9 cellular contexts compared by ENCODE assay signal in the genomic region with DNA sequence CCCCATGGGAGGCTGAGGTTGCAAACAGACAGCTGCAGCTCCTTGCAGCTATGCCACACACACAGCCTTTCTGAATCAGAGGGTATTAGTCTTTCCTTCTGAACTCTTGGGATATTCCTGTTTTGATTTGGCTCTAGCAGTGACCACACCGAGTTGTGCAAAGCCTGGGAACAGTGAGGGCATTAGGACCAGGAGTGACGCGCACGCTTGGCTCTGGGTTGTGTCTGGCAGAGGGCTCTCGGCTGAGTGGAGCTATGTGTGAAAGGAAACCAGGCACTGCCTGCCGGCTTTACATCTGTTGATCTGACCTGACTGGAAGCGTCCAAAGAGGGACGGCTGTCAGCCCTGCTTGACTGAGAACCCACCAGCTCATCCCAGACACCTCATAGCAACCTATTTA. TPM values are rescaled to one million over a fixed set of nuclear protein-coding genes. Genes with fewer than 3 reads are reported as not detected.
A peak's percentile ranks its signal among the peaks of the same experiment; 100 is the strongest.
DNase-seq lines count a peak whose midpoint lies in the region; ATAC-seq lines count a peak whose summit lies in the region.
"Had no signal": no experiment of that assay in that cellular context is flagged by ENCODE, and none has a peak within 500 bp of the region (broad histone marks: within the 10 kb centered on the region; RNA-seq: fewer than 3 reads in every experiment).

GALNT15 (plus strand) TSS at position 292 of the 400 bp plus-strand sequence. CDS start 472 bp downstream, outside the sequence.

- H3K4me1 ChIP-seq in SJCRH30, result peaks cover 11% of the 10 kb centered on the region
- H3K4me1 ChIP-seq: HAP-1 had no signal

- ATAC-seq in esophagus mucosa (peak; percentile 62), HG03196 (IDR thresholded peaks at IDR 0.05; ENCODE audit: unreplicated experiment) (no peak)

- no peak within 1 kb of the TSS for H3K4me3 ChIP-seq in SJCRH30
- H3K4me3 ChIP-seq: HAP-1 had no signal

- H3K27ac ChIP-seq in SJCRH30, result no peak within 1 kb of the TSS

- no peaks in the 10 kb centered on the region for H3K36me3 ChIP-seq in SJCRH30
- H3K36me3 ChIP-seq: HAP-1 had no signal

- H3K27me3 ChIP-seq in SJCRH30, result no peaks in the 10 kb centered on the region

- no peaks in the 10 kb centered on the region for H3K9me3 ChIP-seq in SJCRH30 (replicated peaks)
- H3K9me3 ChIP-seq: HAP-1 had no signal

- DNase-seq in SJCRH30 (peak; percentile 69 to 75), middle frontal gyrus (ENCODE audit: extremely low spot score, low spot score) (peak; percentile 62), ureter (ENCODE audit: low spot score) (peak; percentile 73), SIG-M5 treated with dmso at 0.1 percent for 504 hours (lab: John Stamatoyannopoulos, UW; ENCODE audit: unreplicated experiment) (no peak), NCI-H187 treated with DMSO at 0.1 percent for 48 hours (lab: John Stamatoyannopoulos, UW) (no peak)

RNA-seq across cellular contexts. Expression of gene GALNT15, which starts in this region (rescaled TPM):
- 0.10 TPM in 1 of 2 replicates, not detected in the other for total RNA-seq in SJCRH30 (2014; rRNA removed; shearing (Covaris generic))
- total RNA-seq in esophagus mucosa (1.8 TPM), ureter (15.5 TPM)
- total RNA-seq: mononuclear cell had no signal

Comparison
In these comparisons a context has a peak if more than half of its experiments do, and no peak if none do; other contexts are left out.
1. Peak in DNase-seq in SJCRH30; RNA of the gene not detected or under 1 TPM.
2. DNase-seq: peak in middle frontal gyrus (single experiment) and ureter (single experiment); none in SIG-M5 treated with dmso at 0.1 percent for 504 hours (single experiment) and NCI-H187 treated with DMSO at 0.1 percent for 48 hours (single experiment).